1 cellular context compared by ENCODE assay signal in the genomic region with DNA sequence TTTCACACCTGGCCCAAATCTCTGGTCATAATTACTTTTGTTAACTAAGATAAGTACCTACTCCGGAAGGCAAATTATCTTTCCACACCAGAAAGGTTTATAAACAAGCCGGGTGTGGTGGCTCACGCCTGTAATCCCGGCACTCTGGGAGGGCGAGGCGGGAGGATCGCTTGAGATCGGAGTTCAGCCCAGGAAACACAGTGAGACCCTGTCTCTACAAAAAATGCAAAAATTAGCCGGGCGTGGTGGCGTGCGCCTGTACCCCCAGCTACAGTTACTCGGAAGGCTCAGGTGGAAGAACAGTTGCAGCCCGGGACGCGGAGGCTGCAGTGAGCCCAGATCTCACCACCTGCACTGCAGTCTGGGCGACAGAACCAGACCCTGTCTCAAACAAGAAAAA.
TF ChIP-seq lines count a peak whose summit lies in the region.

No MANE protein-coding gene starts in this region.

TF ChIP-seq in HepG2, 621 proteins besides CTCF, POLR2A, EP300 and RAD21 (continued from another document and continues in another):
- TF ChIP-seq, protein P1, sequence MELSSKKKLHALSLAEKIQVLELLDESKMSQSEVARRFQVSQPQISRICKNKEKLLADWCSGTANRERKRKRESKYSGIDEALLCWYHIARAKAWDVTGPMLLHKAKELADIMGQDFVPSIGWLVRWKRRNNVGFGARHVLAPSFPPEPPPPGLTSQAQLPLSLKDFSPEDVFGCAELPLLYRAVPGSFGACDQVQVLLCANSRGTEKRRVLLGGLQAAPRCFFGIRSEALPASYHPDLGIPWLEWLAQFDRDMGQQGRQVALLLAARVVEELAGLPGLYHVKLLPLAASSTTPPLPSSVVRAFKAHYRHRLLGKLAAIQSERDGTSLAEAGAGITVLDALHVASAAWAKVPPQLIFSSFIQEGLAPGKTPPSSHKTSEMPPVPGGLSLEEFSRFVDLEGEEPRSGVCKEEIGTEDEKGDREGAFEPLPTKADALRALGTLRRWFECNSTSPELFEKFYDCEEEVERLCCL (CRISPR knock-in tag; IDR thresholded peaks at IDR 0.05; ENCODE audit: borderline replicate concordance): no peak
- TF ChIP-seq POGZ (CRISPR knock-in tag; IDR thresholded peaks at IDR 0.05): no peak
- no peak; the same call in 1 of the 2 replicates for TF ChIP-seq KDM5B (CRISPR knock-in tag; IDR thresholded peaks at IDR 0.05; ENCODE audit: borderline replicate concordance)
- TF ChIP-seq, protein P2, sequence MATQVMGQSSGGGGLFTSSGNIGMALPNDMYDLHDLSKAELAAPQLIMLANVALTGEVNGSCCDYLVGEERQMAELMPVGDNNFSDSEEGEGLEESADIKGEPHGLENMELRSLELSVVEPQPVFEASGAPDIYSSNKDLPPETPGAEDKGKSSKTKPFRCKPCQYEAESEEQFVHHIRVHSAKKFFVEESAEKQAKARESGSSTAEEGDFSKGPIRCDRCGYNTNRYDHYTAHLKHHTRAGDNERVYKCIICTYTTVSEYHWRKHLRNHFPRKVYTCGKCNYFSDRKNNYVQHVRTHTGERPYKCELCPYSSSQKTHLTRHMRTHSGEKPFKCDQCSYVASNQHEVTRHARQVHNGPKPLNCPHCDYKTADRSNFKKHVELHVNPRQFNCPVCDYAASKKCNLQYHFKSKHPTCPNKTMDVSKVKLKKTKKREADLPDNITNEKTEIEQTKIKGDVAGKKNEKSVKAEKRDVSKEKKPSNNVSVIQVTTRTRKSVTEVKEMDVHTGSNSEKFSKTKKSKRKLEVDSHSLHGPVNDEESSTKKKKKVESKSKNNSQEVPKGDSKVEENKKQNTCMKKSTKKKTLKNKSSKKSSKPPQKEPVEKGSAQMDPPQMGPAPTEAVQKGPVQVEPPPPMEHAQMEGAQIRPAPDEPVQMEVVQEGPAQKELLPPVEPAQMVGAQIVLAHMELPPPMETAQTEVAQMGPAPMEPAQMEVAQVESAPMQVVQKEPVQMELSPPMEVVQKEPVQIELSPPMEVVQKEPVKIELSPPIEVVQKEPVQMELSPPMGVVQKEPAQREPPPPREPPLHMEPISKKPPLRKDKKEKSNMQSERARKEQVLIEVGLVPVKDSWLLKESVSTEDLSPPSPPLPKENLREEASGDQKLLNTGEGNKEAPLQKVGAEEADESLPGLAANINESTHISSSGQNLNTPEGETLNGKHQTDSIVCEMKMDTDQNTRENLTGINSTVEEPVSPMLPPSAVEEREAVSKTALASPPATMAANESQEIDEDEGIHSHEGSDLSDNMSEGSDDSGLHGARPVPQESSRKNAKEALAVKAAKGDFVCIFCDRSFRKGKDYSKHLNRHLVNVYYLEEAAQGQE (IDR thresholded peaks at IDR 0.05; ENCODE audit: borderline replicate concordance in 1 of 2, low read depth in 1 of 2, low read length in 2 of 2): no peak
- TF ChIP-seq, protein P3, sequence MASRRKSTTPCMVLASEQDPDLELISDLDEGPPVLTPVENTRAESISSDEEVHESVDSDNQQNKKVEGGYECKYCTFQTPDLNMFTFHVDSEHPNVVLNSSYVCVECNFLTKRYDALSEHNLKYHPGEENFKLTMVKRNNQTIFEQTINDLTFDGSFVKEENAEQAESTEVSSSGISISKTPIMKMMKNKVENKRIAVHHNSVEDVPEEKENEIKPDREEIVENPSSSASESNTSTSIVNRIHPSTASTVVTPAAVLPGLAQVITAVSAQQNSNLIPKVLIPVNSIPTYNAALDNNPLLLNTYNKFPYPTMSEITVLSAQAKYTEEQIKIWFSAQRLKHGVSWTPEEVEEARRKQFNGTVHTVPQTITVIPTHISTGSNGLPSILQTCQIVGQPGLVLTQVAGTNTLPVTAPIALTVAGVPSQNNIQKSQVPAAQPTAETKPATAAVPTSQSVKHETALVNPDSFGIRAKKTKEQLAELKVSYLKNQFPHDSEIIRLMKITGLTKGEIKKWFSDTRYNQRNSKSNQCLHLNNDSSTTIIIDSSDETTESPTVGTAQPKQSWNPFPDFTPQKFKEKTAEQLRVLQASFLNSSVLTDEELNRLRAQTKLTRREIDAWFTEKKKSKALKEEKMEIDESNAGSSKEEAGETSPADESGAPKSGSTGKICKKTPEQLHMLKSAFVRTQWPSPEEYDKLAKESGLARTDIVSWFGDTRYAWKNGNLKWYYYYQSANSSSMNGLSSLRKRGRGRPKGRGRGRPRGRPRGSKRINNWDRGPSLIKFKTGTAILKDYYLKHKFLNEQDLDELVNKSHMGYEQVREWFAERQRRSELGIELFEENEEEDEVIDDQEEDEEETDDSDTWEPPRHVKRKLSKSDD (CRISPR knock-in tag; IDR thresholded peaks at IDR 0.05; ENCODE audit: low read depth): no peak
- no peak for TF ChIP-seq ZSCAN30 (CRISPR knock-in tag; IDR thresholded peaks at IDR 0.05)
- no peak; the same call in 1 of the 2 replicates for TF ChIP-seq MEIS1 (CRISPR knock-in tag; IDR thresholded peaks at IDR 0.05; ENCODE audit: borderline replicate concordance)
- no peak for TF ChIP-seq NONO (IDR thresholded peaks at IDR 0.05)
- TF ChIP-seq NONO (CRISPR knock-in tag; conservative IDR thresholded peaks at IDR 0.05): no peak
- TF ChIP-seq, protein P4, sequence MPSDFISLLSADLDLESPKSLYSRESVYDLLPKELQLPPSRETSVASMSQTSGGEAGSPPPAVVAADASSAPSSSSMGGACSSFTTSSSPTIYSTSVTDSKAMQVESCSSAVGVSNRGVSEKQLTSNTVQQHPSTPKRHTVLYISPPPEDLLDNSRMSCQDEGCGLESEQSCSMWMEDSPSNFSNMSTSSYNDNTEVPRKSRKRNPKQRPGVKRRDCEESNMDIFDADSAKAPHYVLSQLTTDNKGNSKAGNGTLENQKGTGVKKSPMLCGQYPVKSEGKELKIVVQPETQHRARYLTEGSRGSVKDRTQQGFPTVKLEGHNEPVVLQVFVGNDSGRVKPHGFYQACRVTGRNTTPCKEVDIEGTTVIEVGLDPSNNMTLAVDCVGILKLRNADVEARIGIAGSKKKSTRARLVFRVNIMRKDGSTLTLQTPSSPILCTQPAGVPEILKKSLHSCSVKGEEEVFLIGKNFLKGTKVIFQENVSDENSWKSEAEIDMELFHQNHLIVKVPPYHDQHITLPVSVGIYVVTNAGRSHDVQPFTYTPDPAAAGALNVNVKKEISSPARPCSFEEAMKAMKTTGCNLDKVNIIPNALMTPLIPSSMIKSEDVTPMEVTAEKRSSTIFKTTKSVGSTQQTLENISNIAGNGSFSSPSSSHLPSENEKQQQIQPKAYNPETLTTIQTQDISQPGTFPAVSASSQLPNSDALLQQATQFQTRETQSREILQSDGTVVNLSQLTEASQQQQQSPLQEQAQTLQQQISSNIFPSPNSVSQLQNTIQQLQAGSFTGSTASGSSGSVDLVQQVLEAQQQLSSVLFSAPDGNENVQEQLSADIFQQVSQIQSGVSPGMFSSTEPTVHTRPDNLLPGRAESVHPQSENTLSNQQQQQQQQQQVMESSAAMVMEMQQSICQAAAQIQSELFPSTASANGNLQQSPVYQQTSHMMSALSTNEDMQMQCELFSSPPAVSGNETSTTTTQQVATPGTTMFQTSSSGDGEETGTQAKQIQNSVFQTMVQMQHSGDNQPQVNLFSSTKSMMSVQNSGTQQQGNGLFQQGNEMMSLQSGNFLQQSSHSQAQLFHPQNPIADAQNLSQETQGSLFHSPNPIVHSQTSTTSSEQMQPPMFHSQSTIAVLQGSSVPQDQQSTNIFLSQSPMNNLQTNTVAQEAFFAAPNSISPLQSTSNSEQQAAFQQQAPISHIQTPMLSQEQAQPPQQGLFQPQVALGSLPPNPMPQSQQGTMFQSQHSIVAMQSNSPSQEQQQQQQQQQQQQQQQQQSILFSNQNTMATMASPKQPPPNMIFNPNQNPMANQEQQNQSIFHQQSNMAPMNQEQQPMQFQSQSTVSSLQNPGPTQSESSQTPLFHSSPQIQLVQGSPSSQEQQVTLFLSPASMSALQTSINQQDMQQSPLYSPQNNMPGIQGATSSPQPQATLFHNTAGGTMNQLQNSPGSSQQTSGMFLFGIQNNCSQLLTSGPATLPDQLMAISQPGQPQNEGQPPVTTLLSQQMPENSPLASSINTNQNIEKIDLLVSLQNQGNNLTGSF (CRISPR knock-in tag; IDR thresholded peaks at IDR 0.05): no peak
- TF ChIP-seq ZNF615 (CRISPR knock-in tag; IDR thresholded peaks at IDR 0.05; ENCODE audit: borderline replicate concordance): no peak; the same call in 1 of the 2 replicates
- no peak for TF ChIP-seq GTF2F1 (IDR thresholded peaks at IDR 0.05; ENCODE audit: low read length)
- TF ChIP-seq, protein P5, sequence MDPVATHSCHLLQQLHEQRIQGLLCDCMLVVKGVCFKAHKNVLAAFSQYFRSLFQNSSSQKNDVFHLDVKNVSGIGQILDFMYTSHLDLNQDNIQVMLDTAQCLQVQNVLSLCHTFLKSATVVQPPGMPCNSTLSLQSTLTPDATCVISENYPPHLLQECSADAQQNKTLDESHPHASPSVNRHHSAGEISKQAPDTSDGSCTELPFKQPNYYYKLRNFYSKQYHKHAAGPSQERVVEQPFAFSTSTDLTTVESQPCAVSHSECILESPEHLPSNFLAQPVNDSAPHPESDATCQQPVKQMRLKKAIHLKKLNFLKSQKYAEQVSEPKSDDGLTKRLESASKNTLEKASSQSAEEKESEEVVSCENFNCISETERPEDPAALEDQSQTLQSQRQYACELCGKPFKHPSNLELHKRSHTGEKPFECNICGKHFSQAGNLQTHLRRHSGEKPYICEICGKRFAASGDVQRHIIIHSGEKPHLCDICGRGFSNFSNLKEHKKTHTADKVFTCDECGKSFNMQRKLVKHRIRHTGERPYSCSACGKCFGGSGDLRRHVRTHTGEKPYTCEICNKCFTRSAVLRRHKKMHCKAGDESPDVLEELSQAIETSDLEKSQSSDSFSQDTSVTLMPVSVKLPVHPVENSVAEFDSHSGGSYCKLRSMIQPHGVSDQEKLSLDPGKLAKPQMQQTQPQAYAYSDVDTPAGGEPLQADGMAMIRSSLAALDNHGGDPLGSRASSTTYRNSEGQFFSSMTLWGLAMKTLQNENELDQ (CRISPR knock-in tag; IDR thresholded peaks at IDR 0.05; ENCODE audit: borderline replicate concordance): no peak
- TF ChIP-seq, protein P6, sequence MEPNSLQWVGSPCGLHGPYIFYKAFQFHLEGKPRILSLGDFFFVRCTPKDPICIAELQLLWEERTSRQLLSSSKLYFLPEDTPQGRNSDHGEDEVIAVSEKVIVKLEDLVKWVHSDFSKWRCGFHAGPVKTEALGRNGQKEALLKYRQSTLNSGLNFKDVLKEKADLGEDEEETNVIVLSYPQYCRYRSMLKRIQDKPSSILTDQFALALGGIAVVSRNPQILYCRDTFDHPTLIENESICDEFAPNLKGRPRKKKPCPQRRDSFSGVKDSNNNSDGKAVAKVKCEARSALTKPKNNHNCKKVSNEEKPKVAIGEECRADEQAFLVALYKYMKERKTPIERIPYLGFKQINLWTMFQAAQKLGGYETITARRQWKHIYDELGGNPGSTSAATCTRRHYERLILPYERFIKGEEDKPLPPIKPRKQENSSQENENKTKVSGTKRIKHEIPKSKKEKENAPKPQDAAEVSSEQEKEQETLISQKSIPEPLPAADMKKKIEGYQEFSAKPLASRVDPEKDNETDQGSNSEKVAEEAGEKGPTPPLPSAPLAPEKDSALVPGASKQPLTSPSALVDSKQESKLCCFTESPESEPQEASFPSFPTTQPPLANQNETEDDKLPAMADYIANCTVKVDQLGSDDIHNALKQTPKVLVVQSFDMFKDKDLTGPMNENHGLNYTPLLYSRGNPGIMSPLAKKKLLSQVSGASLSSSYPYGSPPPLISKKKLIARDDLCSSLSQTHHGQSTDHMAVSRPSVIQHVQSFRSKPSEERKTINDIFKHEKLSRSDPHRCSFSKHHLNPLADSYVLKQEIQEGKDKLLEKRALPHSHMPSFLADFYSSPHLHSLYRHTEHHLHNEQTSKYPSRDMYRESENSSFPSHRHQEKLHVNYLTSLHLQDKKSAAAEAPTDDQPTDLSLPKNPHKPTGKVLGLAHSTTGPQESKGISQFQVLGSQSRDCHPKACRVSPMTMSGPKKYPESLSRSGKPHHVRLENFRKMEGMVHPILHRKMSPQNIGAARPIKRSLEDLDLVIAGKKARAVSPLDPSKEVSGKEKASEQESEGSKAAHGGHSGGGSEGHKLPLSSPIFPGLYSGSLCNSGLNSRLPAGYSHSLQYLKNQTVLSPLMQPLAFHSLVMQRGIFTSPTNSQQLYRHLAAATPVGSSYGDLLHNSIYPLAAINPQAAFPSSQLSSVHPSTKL (CRISPR knock-in tag; IDR thresholded peaks at IDR 0.05): peak; percentile 21; the same call in 1 of the 2 replicates
- TF ChIP-seq TBL1XR1 (IDR thresholded peaks at IDR 0.05; ENCODE audit: borderline replicate concordance, low read length, partially characterized antibody): no peak
- 0 out of 2 replicates have a peak, but pooled peaks have one; percentile 43 for TF ChIP-seq DMAP1 (CRISPR knock-in tag; IDR thresholded peaks at IDR 0.05)
- no peak for TF ChIP-seq ARNT (IDR thresholded peaks at IDR 0.05)
- TF ChIP-seq ZNF782 (CRISPR knock-in tag; IDR thresholded peaks at IDR 0.05; ENCODE audit: borderline replicate concordance): no peak
- peak; percentile 30; the same call in 1 of the 2 replicates for TF ChIP-seq HOXA3 (CRISPR knock-in tag; IDR thresholded peaks at IDR 0.05)
- TF ChIP-seq SAP130 (CRISPR knock-in tag; IDR thresholded peaks at IDR 0.05; ENCODE audit: low read depth): peak; percentile 57
- TF ChIP-seq, protein P7, sequence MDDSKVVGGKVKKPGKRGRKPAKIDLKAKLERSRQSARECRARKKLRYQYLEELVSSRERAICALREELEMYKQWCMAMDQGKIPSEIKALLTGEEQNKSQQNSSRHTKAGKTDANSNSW (CRISPR knock-in tag; IDR thresholded peaks at IDR 0.05; ENCODE audit: borderline replicate concordance): no peak
- peak; percentile 45 for TF ChIP-seq HNF4A (CRISPR knock-in tag; IDR thresholded peaks at IDR 0.05)
- no peak for TF ChIP-seq JUND (CRISPR knock-in tag; IDR thresholded peaks at IDR 0.05)
- no peak for TF ChIP-seq ZNF160 (CRISPR knock-in tag; IDR thresholded peaks at IDR 0.05)
- 0 out of 2 replicates have a peak, but pooled peaks have one; percentile 56 for TF ChIP-seq AHR (CRISPR knock-in tag; IDR thresholded peaks at IDR 0.05)
- TF ChIP-seq ZNF816 (CRISPR knock-in tag; IDR thresholded peaks at IDR 0.05; ENCODE audit: borderline replicate concordance): no peak
- no peak for TF ChIP-seq ZFX (CRISPR knock-in tag; IDR thresholded peaks at IDR 0.05; ENCODE audit: low read depth)
- TF ChIP-seq, protein P8, sequence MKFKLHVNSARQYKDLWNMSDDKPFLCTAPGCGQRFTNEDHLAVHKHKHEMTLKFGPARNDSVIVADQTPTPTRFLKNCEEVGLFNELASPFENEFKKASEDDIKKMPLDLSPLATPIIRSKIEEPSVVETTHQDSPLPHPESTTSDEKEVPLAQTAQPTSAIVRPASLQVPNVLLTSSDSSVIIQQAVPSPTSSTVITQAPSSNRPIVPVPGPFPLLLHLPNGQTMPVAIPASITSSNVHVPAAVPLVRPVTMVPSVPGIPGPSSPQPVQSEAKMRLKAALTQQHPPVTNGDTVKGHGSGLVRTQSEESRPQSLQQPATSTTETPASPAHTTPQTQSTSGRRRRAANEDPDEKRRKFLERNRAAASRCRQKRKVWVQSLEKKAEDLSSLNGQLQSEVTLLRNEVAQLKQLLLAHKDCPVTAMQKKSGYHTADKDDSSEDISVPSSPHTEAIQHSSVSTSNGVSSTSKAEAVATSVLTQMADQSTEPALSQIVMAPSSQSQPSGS (CRISPR knock-in tag; IDR thresholded peaks at IDR 0.05): peak; percentile 28; the same call in 1 of the 2 replicates
- TF ChIP-seq ZSCAN25 (CRISPR knock-in tag; IDR thresholded peaks at IDR 0.05): no peak
- TF ChIP-seq ZNF232 (CRISPR knock-in tag; IDR thresholded peaks at IDR 0.05; ENCODE audit: borderline replicate concordance): peak; percentile 40; the same call in 1 of the 2 replicates
- no peak for TF ChIP-seq THAP11 (CRISPR knock-in tag; IDR thresholded peaks at IDR 0.05)
- 0 out of 2 replicates have a peak, but pooled peaks have one; percentile 29 for TF ChIP-seq POLR2G (IDR thresholded peaks at IDR 0.05; ENCODE audit: low read depth, low read length)
- 0 out of 2 replicates have a peak, but pooled peaks have one; percentile 36 for TF ChIP-seq ZNF331 (CRISPR knock-in tag; IDR thresholded peaks at IDR 0.05)
- 0 out of 2 replicates have a peak, but pooled peaks have one; percentile 65 for TF ChIP-seq ZNF205 (CRISPR knock-in tag; IDR thresholded peaks at IDR 0.05)
- TF ChIP-seq ARID2 (CRISPR knock-in tag; IDR thresholded peaks at IDR 0.05; ENCODE audit: borderline replicate concordance): 0 out of 2 replicates have a peak, but pooled peaks have one; percentile 47
- TF ChIP-seq KDM4B (CRISPR knock-in tag; IDR thresholded peaks at IDR 0.05): 0 out of 2 replicates have a peak, but pooled peaks have one; percentile 39
